In genomic region chr9:93185261-93186150, GRCh38 we compare ENCODE assay signal across 1 cellular context.
TF ChIP-seq lines count a peak whose summit lies in the region.

No MANE protein-coding gene starts in this region.

TF ChIP-seq in HepG2, 621 proteins besides CTCF, POLR2A, EP300 and RAD21 (continued from another document):
- TF ChIP-seq, protein P1, sequence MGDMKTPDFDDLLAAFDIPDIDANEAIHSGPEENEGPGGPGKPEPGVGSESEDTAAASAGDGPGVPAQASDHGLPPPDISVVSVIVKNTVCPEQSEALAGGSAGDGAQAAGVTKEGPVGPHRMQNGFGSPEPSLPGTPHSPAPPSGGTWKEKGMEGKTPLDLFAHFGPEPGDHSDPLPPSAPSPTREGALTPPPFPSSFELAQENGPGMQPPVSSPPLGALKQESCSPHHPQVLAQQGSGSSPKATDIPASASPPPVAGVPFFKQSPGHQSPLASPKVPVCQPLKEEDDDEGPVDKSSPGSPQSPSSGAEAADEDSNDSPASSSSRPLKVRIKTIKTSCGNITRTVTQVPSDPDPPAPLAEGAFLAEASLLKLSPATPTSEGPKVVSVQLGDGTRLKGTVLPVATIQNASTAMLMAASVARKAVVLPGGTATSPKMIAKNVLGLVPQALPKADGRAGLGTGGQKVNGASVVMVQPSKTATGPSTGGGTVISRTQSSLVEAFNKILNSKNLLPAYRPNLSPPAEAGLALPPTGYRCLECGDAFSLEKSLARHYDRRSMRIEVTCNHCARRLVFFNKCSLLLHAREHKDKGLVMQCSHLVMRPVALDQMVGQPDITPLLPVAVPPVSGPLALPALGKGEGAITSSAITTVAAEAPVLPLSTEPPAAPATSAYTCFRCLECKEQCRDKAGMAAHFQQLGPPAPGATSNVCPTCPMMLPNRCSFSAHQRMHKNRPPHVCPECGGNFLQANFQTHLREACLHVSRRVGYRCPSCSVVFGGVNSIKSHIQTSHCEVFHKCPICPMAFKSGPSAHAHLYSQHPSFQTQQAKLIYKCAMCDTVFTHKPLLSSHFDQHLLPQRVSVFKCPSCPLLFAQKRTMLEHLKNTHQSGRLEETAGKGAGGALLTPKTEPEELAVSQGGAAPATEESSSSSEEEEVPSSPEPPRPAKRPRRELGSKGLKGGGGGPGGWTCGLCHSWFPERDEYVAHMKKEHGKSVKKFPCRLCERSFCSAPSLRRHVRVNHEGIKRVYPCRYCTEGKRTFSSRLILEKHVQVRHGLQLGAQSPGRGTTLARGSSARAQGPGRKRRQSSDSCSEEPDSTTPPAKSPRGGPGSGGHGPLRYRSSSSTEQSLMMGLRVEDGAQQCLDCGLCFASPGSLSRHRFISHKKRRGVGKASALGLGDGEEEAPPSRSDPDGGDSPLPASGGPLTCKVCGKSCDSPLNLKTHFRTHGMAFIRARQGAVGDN (CRISPR knock-in tag; IDR thresholded peaks at IDR 0.05): peak; percentile 69
- TF ChIP-seq MEIS1 (CRISPR knock-in tag; IDR thresholded peaks at IDR 0.05; ENCODE audit: borderline replicate concordance): no peak
- no peak for TF ChIP-seq MTA3 (CRISPR knock-in tag; IDR thresholded peaks at IDR 0.05)
- 0 out of 2 replicates have a peak, but pooled peaks have one; percentile 60 for TF ChIP-seq ZNF619 (CRISPR knock-in tag; IDR thresholded peaks at IDR 0.05)
- TF ChIP-seq ZNF549 (CRISPR knock-in tag; IDR thresholded peaks at IDR 0.05): no peak
